8 cellular contexts compared by ENCODE assay signal in genomic region chr10:100987685-100988049, GRCh38. TPM values are rescaled to one million over a fixed set of nuclear protein-coding genes. Genes with fewer than 3 reads are reported as not detected.
DNase-seq lines count a peak whose midpoint lies in the region; ATAC-seq and TF ChIP-seq lines count a peak whose summit lies in the region.

No MANE protein-coding gene starts in this region.

- no peaks in the 10 kb centered on the region for H3K9me3 Mint-ChIP-seq in stimulated activated naive B cell treated with anti-CD40 and anti-IgM and Interleukin-4, amounts not matched to agents 10 μg/mL and 1 μg/mL and 100 μg/mL, for 72 hours

- no peaks in the 10 kb centered on the region for H3K27me3 Mint-ChIP-seq in stimulated activated naive B cell treated with anti-CD40 and anti-IgM and Interleukin-4, amounts not matched to agents 10 μg/mL and 1 μg/mL and 100 μg/mL, for 72 hours

- peak overlapping the region; percentile 88 for H2AFZ ChIP-seq in SU-DHL-6 (ENCODE audit: low read depth, low read length, severe bottlenecking)

- peak in 1 of 2 donors; percentile 2 for ATAC-seq in right cardiac atrium
- peak; percentile 23 to 28 for ATAC-seq in stimulated activated naive B cell treated with anti-CD40 and anti-IgM and Interleukin-4, amounts not matched to agents 10 μg/mL and 1 μg/mL and 100 μg/mL, for 72 hours (replicated peaks)
- no peak for ATAC-seq in GM21576 (IDR thresholded peaks at IDR 0.05; ENCODE audit: unreplicated experiment)

- TF ChIP-seq CTCF in SU-DHL-6 (IDR thresholded peaks at IDR 0.05; ENCODE audit: insufficient read depth, low read length, poor library complexity, severe bottlenecking), result no peak

- peak overlapping the region; percentile 77 for H3K9ac ChIP-seq in SU-DHL-6 (ENCODE audit: low read length)

- no peaks in the 10 kb centered on the region; the same call in 1 of the 2 replicates for H3F3A ChIP-seq in SU-DHL-6 (ENCODE audit: insufficient read depth)

- H3K4me1 Mint-ChIP-seq in stimulated activated naive B cell treated with anti-CD40 and anti-IgM and Interleukin-4, amounts not matched to agents 10 μg/mL and 1 μg/mL and 100 μg/mL, for 72 hours, result peaks cover 25 to 53% of the 10 kb centered on the region in 2 donors

- 2% methylated on average over 15 of the region's 15 CpGs for WGBS in right cardiac atrium

- intact Hi-C loops in right cardiac atrium (cut with DNase I), result no loop called here

- no peaks in the 10 kb centered on the region for H3K9me3 ChIP-seq in SU-DHL-6 (ENCODE audit: insufficient read depth, low read length)
- no peaks in the 10 kb centered on the region for H3K9me3 ChIP-seq in right cardiac atrium (ENCODE audit: control insufficient read depth, low read length)

- H3K79me2 ChIP-seq in SU-DHL-6 (ENCODE audit: insufficient read depth, low read length), result peaks cover 44% of the 10 kb centered on the region

- H3K27me3 ChIP-seq in H7 (ENCODE audit: control insufficient read depth, insufficient read depth, low read length) (no peaks in the 10 kb centered on the region), SU-DHL-6 (ENCODE audit: low read length) (no peaks in the 10 kb centered on the region), right cardiac atrium (ENCODE audit: control insufficient read depth, insufficient read depth) (no peaks in the 10 kb centered on the region)

- H4K20me1 ChIP-seq in SU-DHL-6 (ENCODE audit: low read depth, low read length), result no peaks in the 10 kb centered on the region

- peak overlapping the region; percentile 92 for H3K4me2 ChIP-seq in SU-DHL-6 (ENCODE audit: low read depth, low read length, poor library complexity, severe bottlenecking)

- peak overlapping the region; percentile 93 to 96 for H3K4me3 Mint-ChIP-seq in stimulated activated naive B cell treated with anti-CD40 and anti-IgM and Interleukin-4, amounts not matched to agents 10 μg/mL and 1 μg/mL and 100 μg/mL, for 72 hours

- no peaks in the 10 kb centered on the region for H3K9me2 ChIP-seq in SU-DHL-6 (replicated peaks; ENCODE audit: insufficient read depth, low read length)

- peak overlapping the region; percentile 78 for H3K27ac ChIP-seq in SU-DHL-6 (ENCODE audit: low read depth, low read length)
- H3K27ac ChIP-seq in right cardiac atrium (ENCODE audit: low read length), result no peak overlapping the region

- H3K4me3 ChIP-seq in H7 (ENCODE audit: insufficient read depth, low read depth, low read length), result peak overlapping the region; percentile 93
- peak overlapping the region; percentile 99 for H3K4me3 ChIP-seq in SU-DHL-6 (ENCODE audit: insufficient read depth, low read length, poor library complexity, severe bottlenecking)
- H3K4me3 ChIP-seq in right cardiac atrium (ENCODE audit: low read length), result peak overlapping the region; percentile 51

- H3K27ac Mint-ChIP-seq in stimulated activated naive B cell treated with anti-CD40 and anti-IgM and Interleukin-4, amounts not matched to agents 10 μg/mL and 1 μg/mL and 100 μg/mL, for 72 hours, result peak overlapping the region; percentile 94

- peaks cover 10% of the 10 kb centered on the region for H3K4me1 ChIP-seq in right cardiac atrium (ENCODE audit: control insufficient read depth, insufficient read depth, low read length)

- DNase-seq in H7, result no peak
- no peak for DNase-seq in right cardiac atrium
- no peak for DNase-seq in stimulated activated naive B cell treated with anti-CD40 and anti-IgM and Interleukin-4, amounts not matched to agents 10 μg/mL and 1 μg/mL and 100 μg/mL, for 72 hours
- no peak for DNase-seq in activated CD8-positive, alpha-beta memory T cell treated with anti-CD3 and anti-CD28 coated beads, Interleukin-2, amount 50 U/mL, for 48 hours
- no peak for DNase-seq in ecto neural progenitor cell (ENCODE audit: low spot score)
- DNase-seq in KG1 (lab: John Stamatoyannopoulos, UW), result no peak

- peaks cover 39 to 49% of the 10 kb centered on the region in 2 donors for H3K36me3 Mint-ChIP-seq in stimulated activated naive B cell treated with anti-CD40 and anti-IgM and Interleukin-4, amounts not matched to agents 10 μg/mL and 1 μg/mL and 100 μg/mL, for 72 hours

- peaks cover 26% of the 10 kb centered on the region for H3K36me3 ChIP-seq in H7 (replicated peaks; ENCODE audit: control insufficient read depth, insufficient read depth, low read length)
- no peaks in the 10 kb centered on the region for H3K36me3 ChIP-seq in SU-DHL-6 (ENCODE audit: low read length)

RNA-seq across cellular contexts. Expression of gene TWNK, which starts 0.3 kb away (rescaled TPM):
- total RNA-seq in H7 (2014; rRNA removed; shearing (Covaris generic)), result 16.0 and 19.2 TPM in 2 replicates
- total RNA-seq in right cardiac atrium, result 1 to 10 TPM; 4.3 to 7.5 (median 5.2) TPM
- 4.4 TPM for polyA plus RNA-seq in right cardiac atrium

RNA-seq across cellular contexts. Expression of gene MRPL43, which starts 0.4 kb away (rescaled TPM):
- total RNA-seq in H7 (2014; rRNA removed; shearing (Covaris generic)), result 106 and 107 TPM in 2 replicates
- 10 to 100 TPM; 47.2 to 62.6 (median 60.6) TPM for total RNA-seq in right cardiac atrium
- 90.6 TPM for polyA plus RNA-seq in right cardiac atrium

RNA-seq across cellular contexts. Expression of gene LZTS2, which starts 11.9 kb away (rescaled TPM):
- 107 and 108 TPM in 2 replicates for total RNA-seq in H7 (2014; rRNA removed; shearing (Covaris generic))
- total RNA-seq in right cardiac atrium, result 10 to 100 TPM; 42.5 to 48.5 (median 47.5) TPM
- 66.4 TPM for polyA plus RNA-seq in right cardiac atrium

RNA-seq across cellular contexts. Expression of gene SEMA4G, which starts 18.4 kb away (rescaled TPM):
- total RNA-seq in H7 (2014; rRNA removed; shearing (Covaris generic)), result 3.4 and 8.2 TPM in 2 replicates
- 1 to 10 TPM; 3.1 to 3.8 (median 3.3) TPM for total RNA-seq in right cardiac atrium
- 3.2 TPM for polyA plus RNA-seq in right cardiac atrium

RNA-seq across cellular contexts. Expression of gene PDZD7, which starts 43.3 kb away (rescaled TPM):
- 2.3 and 5.1 TPM in 2 replicates for total RNA-seq in H7 (2014; rRNA removed; shearing (Covaris generic))
- under 1 TPM; 0.33 to 0.94 (median 0.83) TPM for total RNA-seq in right cardiac atrium
- 0.41 TPM for polyA plus RNA-seq in right cardiac atrium
